In genomic region chr9:21210782-21211181, GRCh38 we compare ENCODE assay signal across 15 cellular contexts. TPM values are rescaled to one million over a fixed set of nuclear protein-coding genes. Genes with fewer than 3 reads are reported as not detected.
"Had no signal": no experiment of that assay in that cellular context is flagged by ENCODE, and none has a peak within 500 bp of the region (broad histone marks: within the 10 kb centered on the region; RNA-seq: fewer than 3 reads in every experiment).

No MANE protein-coding gene starts in this region.

RNA-seq across cellular contexts. Expression of gene IFNA10, which starts 3.8 kb away (rescaled TPM):
- total RNA-seq: stomach, subcutaneous adipose tissue, suprapubic skin, temporal lobe, testis, thoracic aorta, thyroid gland, tibial nerve, transverse colon, upper lobe of left lung, upper lobe of right lung, ureter, urinary bladder, uterus, vagina had no signal

RNA-seq across cellular contexts. Expression of gene IFNA16, which starts 6.3 kb away (rescaled TPM):
- total RNA-seq: stomach, subcutaneous adipose tissue, suprapubic skin, temporal lobe, testis, thoracic aorta, thyroid gland, tibial nerve, transverse colon, upper lobe of left lung, upper lobe of right lung, ureter, urinary bladder, uterus, vagina had no signal

RNA-seq across cellular contexts. Expression of gene IFNA7, which starts 8.8 kb away (rescaled TPM):
- total RNA-seq: stomach, subcutaneous adipose tissue, suprapubic skin, temporal lobe, testis, thoracic aorta, thyroid gland, tibial nerve, transverse colon, upper lobe of left lung, upper lobe of right lung, ureter, urinary bladder, uterus, vagina had no signal

RNA-seq across cellular contexts. Expression of gene IFNA17, which starts 17.2 kb away (rescaled TPM):
- total RNA-seq: stomach, subcutaneous adipose tissue, suprapubic skin, temporal lobe, testis, thoracic aorta, thyroid gland, tibial nerve, transverse colon, upper lobe of left lung, upper lobe of right lung, ureter, urinary bladder, uterus, vagina had no signal

RNA-seq across cellular contexts. Expression of gene IFNA4, which starts 23.4 kb away (rescaled TPM):
- total RNA-seq: stomach, subcutaneous adipose tissue, suprapubic skin, temporal lobe, testis, thoracic aorta, thyroid gland, tibial nerve, transverse colon, upper lobe of right lung, ureter, urinary bladder, uterus, vagina had no signal
